2 cellular contexts compared by ENCODE assay signal in the genomic region with DNA sequence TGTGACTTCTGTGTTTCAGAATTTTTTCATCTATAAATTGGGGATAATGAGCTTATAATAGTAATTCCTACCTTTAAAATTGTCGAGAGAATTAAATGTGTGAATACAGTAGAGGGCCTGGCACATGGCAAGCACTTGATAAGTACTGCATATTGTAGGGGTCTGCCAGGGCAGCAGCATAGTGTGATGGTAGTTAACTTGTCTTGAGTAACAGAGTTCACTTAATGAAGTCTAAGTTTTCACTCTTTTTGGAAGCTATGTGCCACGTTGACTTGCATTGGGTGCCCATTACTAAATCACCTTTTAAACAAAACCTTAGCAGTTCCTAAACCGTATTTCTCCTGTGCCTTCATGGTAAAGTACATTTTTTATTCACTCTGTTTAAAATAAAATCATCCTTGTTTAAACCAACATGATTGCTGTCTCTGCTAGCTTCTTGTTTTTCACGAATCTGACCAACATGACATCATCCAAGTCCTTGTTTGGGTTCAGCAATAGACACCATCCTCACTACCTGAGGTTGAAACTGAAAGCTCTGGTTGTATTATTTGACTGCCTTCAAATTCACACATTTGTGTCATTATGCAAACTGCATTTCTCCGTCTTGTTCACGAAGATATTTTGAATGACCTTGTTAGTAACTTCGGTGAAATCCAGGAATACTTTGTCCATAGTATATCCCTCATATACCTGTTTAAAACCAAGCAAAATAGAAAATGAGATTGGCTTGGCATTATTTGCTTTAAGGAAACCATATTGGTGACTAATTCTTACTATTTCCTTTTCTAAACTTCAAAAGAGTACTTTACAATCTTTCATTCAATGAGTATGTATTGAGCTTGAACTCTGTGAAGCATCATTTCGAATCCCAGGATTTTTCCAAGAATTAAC.
TF ChIP-seq lines count a peak whose summit lies in the region.

No MANE protein-coding gene starts in this region.

TF ChIP-seq in SK-N-SH, 30 proteins besides CTCF, POLR2A, EP300 and RAD21 (continued from another document):
- TF ChIP-seq, protein P1, sequence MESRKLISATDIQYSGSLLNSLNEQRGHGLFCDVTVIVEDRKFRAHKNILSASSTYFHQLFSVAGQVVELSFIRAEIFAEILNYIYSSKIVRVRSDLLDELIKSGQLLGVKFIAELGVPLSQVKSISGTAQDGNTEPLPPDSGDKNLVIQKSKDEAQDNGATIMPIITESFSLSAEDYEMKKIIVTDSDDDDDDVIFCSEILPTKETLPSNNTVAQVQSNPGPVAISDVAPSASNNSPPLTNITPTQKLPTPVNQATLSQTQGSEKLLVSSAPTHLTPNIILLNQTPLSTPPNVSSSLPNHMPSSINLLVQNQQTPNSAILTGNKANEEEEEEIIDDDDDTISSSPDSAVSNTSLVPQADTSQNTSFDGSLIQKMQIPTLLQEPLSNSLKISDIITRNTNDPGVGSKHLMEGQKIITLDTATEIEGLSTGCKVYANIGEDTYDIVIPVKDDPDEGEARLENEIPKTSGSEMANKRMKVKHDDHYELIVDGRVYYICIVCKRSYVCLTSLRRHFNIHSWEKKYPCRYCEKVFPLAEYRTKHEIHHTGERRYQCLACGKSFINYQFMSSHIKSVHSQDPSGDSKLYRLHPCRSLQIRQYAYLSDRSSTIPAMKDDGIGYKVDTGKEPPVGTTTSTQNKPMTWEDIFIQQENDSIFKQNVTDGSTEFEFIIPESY (IDR thresholded peaks at IDR 0.05; ENCODE audit: borderline replicate concordance, low read depth), result no peak

TF ChIP-seq in SK-N-SH treated with all-trans-retinoic acid at 6 μM for 48 hours, 23 proteins besides CTCF, POLR2A, EP300 and RAD21 (continued from another document):
- TF ChIP-seq PPARA (CRISPR knock-in tag; IDR thresholded peaks at IDR 0.05; ENCODE audit: borderline replicate concordance) (no peak), ZC3H10 (CRISPR knock-in tag; IDR thresholded peaks at IDR 0.05) (no peak), ISL1 (CRISPR knock-in tag; IDR thresholded peaks at IDR 0.05) (no peak), RARB (CRISPR knock-in tag; IDR thresholded peaks at IDR 0.05) (no peak), BACH2 (CRISPR knock-in tag; IDR thresholded peaks at IDR 0.05; ENCODE audit: borderline replicate concordance) (no peak), CSDC2 (CRISPR knock-in tag; IDR thresholded peaks at IDR 0.05) (no peak), TCF4 (CRISPR knock-in tag; IDR thresholded peaks at IDR 0.05; ENCODE audit: borderline replicate concordance) (no peak), ZFP3 (CRISPR knock-in tag; IDR thresholded peaks at IDR 0.05) (no peak), OSR1 (CRISPR knock-in tag; IDR thresholded peaks at IDR 0.05) (no peak), TOX (CRISPR knock-in tag; IDR thresholded peaks at IDR 0.05; ENCODE audit: borderline replicate concordance) (no peak), ARNTL (CRISPR knock-in tag; IDR thresholded peaks at IDR 0.05; ENCODE audit: borderline replicate concordance, low read depth) (no peak), ZNF70 (CRISPR knock-in tag; IDR thresholded peaks at IDR 0.05) (no peak), ZFP30 (CRISPR knock-in tag; IDR thresholded peaks at IDR 0.05) (no peak), ZNF565 (CRISPR knock-in tag; conservative IDR thresholded peaks at IDR 0.05; ENCODE audit: low read depth) (no peak), GLIS3 (CRISPR knock-in tag; IDR thresholded peaks at IDR 0.05) (no peak)
- TF ChIP-seq, protein P2, sequence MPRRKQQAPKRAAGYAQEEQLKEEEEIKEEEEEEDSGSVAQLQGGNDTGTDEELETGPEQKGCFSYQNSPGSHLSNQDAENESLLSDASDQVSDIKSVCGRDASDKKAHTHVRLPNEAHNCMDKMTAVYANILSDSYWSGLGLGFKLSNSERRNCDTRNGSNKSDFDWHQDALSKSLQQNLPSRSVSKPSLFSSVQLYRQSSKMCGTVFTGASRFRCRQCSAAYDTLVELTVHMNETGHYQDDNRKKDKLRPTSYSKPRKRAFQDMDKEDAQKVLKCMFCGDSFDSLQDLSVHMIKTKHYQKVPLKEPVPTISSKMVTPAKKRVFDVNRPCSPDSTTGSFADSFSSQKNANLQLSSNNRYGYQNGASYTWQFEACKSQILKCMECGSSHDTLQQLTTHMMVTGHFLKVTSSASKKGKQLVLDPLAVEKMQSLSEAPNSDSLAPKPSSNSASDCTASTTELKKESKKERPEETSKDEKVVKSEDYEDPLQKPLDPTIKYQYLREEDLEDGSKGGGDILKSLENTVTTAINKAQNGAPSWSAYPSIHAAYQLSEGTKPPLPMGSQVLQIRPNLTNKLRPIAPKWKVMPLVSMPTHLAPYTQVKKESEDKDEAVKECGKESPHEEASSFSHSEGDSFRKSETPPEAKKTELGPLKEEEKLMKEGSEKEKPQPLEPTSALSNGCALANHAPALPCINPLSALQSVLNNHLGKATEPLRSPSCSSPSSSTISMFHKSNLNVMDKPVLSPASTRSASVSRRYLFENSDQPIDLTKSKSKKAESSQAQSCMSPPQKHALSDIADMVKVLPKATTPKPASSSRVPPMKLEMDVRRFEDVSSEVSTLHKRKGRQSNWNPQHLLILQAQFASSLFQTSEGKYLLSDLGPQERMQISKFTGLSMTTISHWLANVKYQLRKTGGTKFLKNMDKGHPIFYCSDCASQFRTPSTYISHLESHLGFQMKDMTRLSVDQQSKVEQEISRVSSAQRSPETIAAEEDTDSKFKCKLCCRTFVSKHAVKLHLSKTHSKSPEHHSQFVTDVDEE (CRISPR knock-in tag; IDR thresholded peaks at IDR 0.05), result no peak
- TF ChIP-seq, protein P3, sequence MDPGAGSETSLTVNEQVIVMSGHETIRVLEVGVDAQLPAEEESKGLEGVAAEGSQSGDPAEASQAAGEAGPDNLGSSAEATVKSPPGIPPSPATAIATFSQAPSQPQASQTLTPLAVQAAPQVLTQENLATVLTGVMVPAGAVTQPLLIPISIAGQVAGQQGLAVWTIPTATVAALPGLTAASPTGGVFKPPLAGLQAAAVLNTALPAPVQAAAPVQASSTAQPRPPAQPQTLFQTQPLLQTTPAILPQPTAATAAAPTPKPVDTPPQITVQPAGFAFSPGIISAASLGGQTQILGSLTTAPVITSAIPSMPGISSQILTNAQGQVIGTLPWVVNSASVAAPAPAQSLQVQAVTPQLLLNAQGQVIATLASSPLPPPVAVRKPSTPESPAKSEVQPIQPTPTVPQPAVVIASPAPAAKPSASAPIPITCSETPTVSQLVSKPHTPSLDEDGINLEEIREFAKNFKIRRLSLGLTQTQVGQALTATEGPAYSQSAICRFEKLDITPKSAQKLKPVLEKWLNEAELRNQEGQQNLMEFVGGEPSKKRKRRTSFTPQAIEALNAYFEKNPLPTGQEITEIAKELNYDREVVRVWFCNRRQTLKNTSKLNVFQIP (CRISPR knock-in tag; IDR thresholded peaks at IDR 0.05; ENCODE audit: borderline replicate concordance, low read depth), result no peak
- TF ChIP-seq, protein P4, sequence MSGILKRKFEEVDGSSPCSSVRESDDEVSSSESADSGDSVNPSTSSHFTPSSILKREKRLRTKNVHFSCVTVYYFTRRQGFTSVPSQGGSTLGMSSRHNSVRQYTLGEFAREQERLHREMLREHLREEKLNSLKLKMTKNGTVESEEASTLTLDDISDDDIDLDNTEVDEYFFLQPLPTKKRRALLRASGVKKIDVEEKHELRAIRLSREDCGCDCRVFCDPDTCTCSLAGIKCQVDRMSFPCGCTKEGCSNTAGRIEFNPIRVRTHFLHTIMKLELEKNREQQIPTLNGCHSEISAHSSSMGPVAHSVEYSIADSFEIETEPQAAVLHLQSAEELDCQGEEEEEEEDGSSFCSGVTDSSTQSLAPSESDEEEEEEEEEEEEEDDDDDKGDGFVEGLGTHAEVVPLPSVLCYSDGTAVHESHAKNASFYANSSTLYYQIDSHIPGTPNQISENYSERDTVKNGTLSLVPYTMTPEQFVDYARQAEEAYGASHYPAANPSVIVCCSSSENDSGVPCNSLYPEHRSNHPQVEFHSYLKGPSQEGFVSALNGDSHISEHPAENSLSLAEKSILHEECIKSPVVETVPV (CRISPR knock-in tag; IDR thresholded peaks at IDR 0.05), result no peak
